34 cellular contexts compared by ENCODE assay signal in the genomic region with DNA sequence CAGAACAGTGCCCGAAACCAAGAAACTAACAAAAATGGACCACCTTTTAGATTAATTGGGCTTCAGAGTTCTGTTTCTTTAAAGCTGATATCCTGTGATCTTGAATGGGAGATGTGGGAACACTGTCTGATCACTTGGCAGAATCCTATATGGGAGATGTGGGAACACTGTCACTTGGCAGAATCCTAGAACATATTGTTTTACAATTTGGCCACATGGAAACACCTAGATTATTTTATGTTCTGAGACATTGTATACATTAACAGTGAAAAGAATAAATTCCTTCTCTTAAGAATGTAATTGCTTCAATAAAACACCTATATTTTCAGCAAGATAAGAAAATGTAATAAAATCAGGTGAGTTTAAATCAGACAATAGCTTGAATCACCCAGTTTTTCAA. TPM values are rescaled to one million over a fixed set of nuclear protein-coding genes. Genes with fewer than 3 reads are reported as not detected.
"Had no signal": no experiment of that assay in that cellular context is flagged by ENCODE, and none has a peak within 500 bp of the region (broad histone marks: within the 10 kb centered on the region; RNA-seq: fewer than 3 reads in every experiment).

No MANE protein-coding gene starts in this region.

- H3K4me3 ChIP-seq: ascending aorta, breast epithelium, cardiac muscle cell, esophagus muscularis mucosa, gastroesophageal sphincter had no signal

- H3K27ac ChIP-seq: ascending aorta, breast epithelium, cardiac muscle cell, esophagus muscularis mucosa, foreskin keratinocyte, gastroesophageal sphincter, WERI-Rb-1 had no signal

- H3K4me1 Mint-ChIP-seq: brain had no signal

- H3K9me3 ChIP-seq: ascending aorta, breast epithelium, esophagus muscularis mucosa, gastroesophageal sphincter had no signal

- H3K27me3 Mint-ChIP-seq: activated CD8-positive, alpha-beta T cell treated with anti-CD3 and anti-CD28 coated beads for 36 hours; activated T-helper 17 cell treated with anti-CD3 and anti-CD28 coated beads, Interleukin-2, amount 50 U/mL, for 72 hours; brain; effector memory CD8-positive, alpha-beta T cell; T-helper 17 cell had no signal

- H3K36me3 ChIP-seq: ascending aorta, breast epithelium, cardiac muscle cell, esophagus muscularis mucosa, gastroesophageal sphincter, WERI-Rb-1 had no signal

- H3K36me3 Mint-ChIP-seq: brain had no signal

- ATAC-seq: activated CD4-positive, CD25-positive, alpha-beta regulatory T cell treated with anti-CD3 and anti-CD28 coated beads, Interleukin-2, amount 50 U/mL, for 24 hours; activated CD8-positive, alpha-beta T cell treated with anti-CD3 and anti-CD28 coated beads for 36 hours; activated naive CD4-positive, alpha-beta T cell treated with anti-CD3 and anti-CD28 coated beads, Interleukin-2, amount 50 U/mL, for 72 hours; activated T-cell treated with anti-CD3 and anti-CD28 coated beads, Interleukin-2, amount 50 U/mL, for 4 hours; activated T-helper 17 cell treated with anti-CD3 and anti-CD28 coated beads, Interleukin-2, amount 50 U/mL, for 72 hours; effector memory CD8-positive, alpha-beta T cell; foreskin keratinocyte; gastroesophageal sphincter; T-helper 17 cell had no signal

- H3K9me3 Mint-ChIP-seq: activated B cell treated with CpG ODN at 0.5 μM for 24 hours; activated T-cell treated with anti-CD3 and anti-CD28 coated beads, Interleukin-2, amount 50 U/mL, for 4 hours; activated T-helper 17 cell treated with anti-CD3 and anti-CD28 coated beads, Interleukin-2, amount 50 U/mL, for 72 hours; brain; T-helper 2 cell treated with Interferon-gamma antibody and Interleukin-4, amounts not matched to agents 5 μg/mL and 100 μg/mL, for 36 hours had no signal

- H3K27ac Mint-ChIP-seq: activated B cell treated with CpG ODN at 0.5 μM for 24 hours; activated CD8-positive, alpha-beta T cell treated with anti-CD3 and anti-CD28 coated beads for 36 hours; activated naive CD4-positive, alpha-beta T cell treated with anti-CD3 and anti-CD28 coated beads, Interleukin-2, amount 50 U/mL, for 72 hours; activated naive CD8-positive, alpha-beta T cell treated with anti-CD3 and anti-CD28 coated beads, Interleukin-2, amount 10 ng/mL, durations not matched to agents 7 days and 5 days; activated T-helper 17 cell treated with anti-CD3 and anti-CD28 coated beads, Interleukin-2, amount 50 U/mL, for 72 hours; brain; effector memory CD8-positive, alpha-beta T cell; T-helper 17 cell; T-helper 2 cell treated with Interferon-gamma antibody and Interleukin-4, amounts not matched to agents 5 μg/mL and 100 μg/mL, for 36 hours had no signal

- H3K4me1 ChIP-seq: ascending aorta, breast epithelium, gastroesophageal sphincter had no signal

- DNase-seq: activated B cell treated with CpG ODN at 0.5 μM for 24 hours; activated CD4-positive, alpha-beta T cell treated with anti-CD3 and anti-CD28 coated beads for 48 hours; activated CD4-positive, alpha-beta T cell treated with anti-CD3 and anti-CD28 coated beads, Interleukin-2, amount 50 U/mL, for 1 hour; activated CD4-positive, alpha-beta T cell treated with anti-CD3 and anti-CD28 coated beads, Interleukin-2, amount 50 U/mL, for 48 hours; activated CD8-positive, alpha-beta memory T cell treated with anti-CD3 and anti-CD28 coated beads for 24 hours; activated CD8-positive, alpha-beta T cell treated with anti-CD3 and anti-CD28 coated beads for 36 hours; activated effector memory CD4-positive, alpha-beta T cell treated with Interleukin-2 at 50 U/mL for 16 hours; activated gamma-delta T cell treated with Interleukin-2 at 50 U/mL for 16 hours; activated naive CD4-positive, alpha-beta T cell treated with Interleukin-2 at 50 U/mL for 16 hours; activated naive CD8-positive, alpha-beta T cell treated with anti-CD3 and anti-CD28 coated beads, Interleukin-2, amount 10 ng/mL, durations not matched to agents 7 days and 5 days; activated T-cell treated with anti-CD3 and anti-CD28 coated beads, Interleukin-2, amount 50 U/mL, for 4 hours; central memory CD4-positive, alpha-beta T cell; cerebellar nuclear complex; cortex of kidney; dermis blood vessel endothelial cell; effector CD4-positive, alpha-beta T cell; effector memory CD8-positive, alpha-beta T cell; erythroblast; foreskin keratinocyte; head of caudate nucleus; T-helper 1 cell; T-helper 17 cell; T1000; WERI-Rb-1 had no signal

- H3K4me3 Mint-ChIP-seq: activated B cell treated with CpG ODN at 0.5 μM for 24 hours; activated CD8-positive, alpha-beta T cell treated with anti-CD3 and anti-CD28 coated beads for 36 hours; activated naive CD8-positive, alpha-beta T cell treated with anti-CD3 and anti-CD28 coated beads, Interleukin-2, amount 10 ng/mL, durations not matched to agents 7 days and 5 days; activated T-cell treated with anti-CD3 and anti-CD28 coated beads, Interleukin-2, amount 50 U/mL, for 4 hours; activated T-helper 17 cell treated with anti-CD3 and anti-CD28 coated beads, Interleukin-2, amount 50 U/mL, for 72 hours; brain; effector memory CD8-positive, alpha-beta T cell; T-helper 17 cell; T-helper 2 cell treated with Interferon-gamma antibody and Interleukin-4, amounts not matched to agents 5 μg/mL and 100 μg/mL, for 36 hours had no signal

- H3K27me3 ChIP-seq: ascending aorta, breast epithelium, cardiac muscle cell, esophagus muscularis mucosa, foreskin keratinocyte, gastroesophageal sphincter had no signal

RNA-seq across cellular contexts. Expression of a gene that starts 30.3 kb away (rescaled TPM):
- total RNA-seq: activated B cell treated with CpG ODN at 0.5 μM for 24 hours; activated CD8-positive, alpha-beta T cell treated with anti-CD3 and anti-CD28 coated beads for 36 hours; activated naive CD4-positive, alpha-beta T cell treated with anti-CD3 and anti-CD28 coated beads, Interleukin-2, amount 50 U/mL, for 72 hours; activated naive CD8-positive, alpha-beta T cell treated with anti-CD3 and anti-CD28 coated beads, Interleukin-2, amount 10 ng/mL, durations not matched to agents 7 days and 5 days; activated T-helper 17 cell treated with anti-CD3 and anti-CD28 coated beads, Interleukin-2, amount 50 U/mL, for 72 hours; ascending aorta; cardiac muscle cell; foreskin keratinocyte; T-helper 17 cell had no signal
- polyA plus RNA-seq: cardiac muscle cell, foreskin keratinocyte had no signal
